In genomic region chr7:150721970-150722373, GRCh38 we compare ENCODE assay signal across 20 cellular contexts. TPM values are rescaled to one million over a fixed set of nuclear protein-coding genes. Genes with fewer than 3 reads are reported as not detected.
DNase-seq lines count a peak whose midpoint lies in the region; ATAC-seq, FAIRE-seq and TF ChIP-seq lines count a peak whose summit lies in the region.
"Had no signal": no experiment of that assay in that cellular context is flagged by ENCODE, and none has a peak within 500 bp of the region (broad histone marks: within the 10 kb centered on the region; RNA-seq: fewer than 3 reads in every experiment).

No MANE protein-coding gene starts in this region.

- TF ChIP-seq CTCF in body of pancreas (IDR thresholded peaks at IDR 0.05) (no peak), lung (IDR thresholded peaks at IDR 0.05; ENCODE audit: control extremely low read depth, extremely low read depth) (no peak), upper lobe of right lung (IDR thresholded peaks at IDR 0.05) (no peak)

- no peak for DNase-seq in activated naive CD4-positive, alpha-beta T cell treated with anti-CD3 and anti-CD28 coated beads, Interleukin-2, amount 50 U/mL, for 72 hours (ENCODE audit: low spot score in 2 of 2)
- DNase-seq in activated naive CD4-positive, alpha-beta T cell treated with Interleukin-2 at 50 U/mL for 16 hours: no peak
- DNase-seq in body of pancreas (no peak), lung (ENCODE audit: low spot score) (no peak), upper lobe of right lung (no peak), OCI-M1 (lab: John Stamatoyannopoulos, UW) (no peak), small intestine (no peak)
- DNase-seq: activated CD4-positive, alpha-beta memory T cell treated with anti-CD3 and anti-CD28 coated beads, Interleukin-2, amount 10 ng/mL, durations not matched to agents 7 days and 5 days; activated effector memory CD4-positive, alpha-beta T cell treated with Interleukin-2 at 50 U/mL for 16 hours; Caco-2; cortex of kidney; Kasumi-1; NCI-H69; PC-3; SK-N-SH; stimulated activated CD4-positive, alpha-beta T cell treated with anti-CD3 and anti-CD28 coated beads, Interleukin-15, amount 100 ng/mL, for 24 hours; stimulated activated naive CD4-positive, alpha-beta T cell had no signal

- H3K27ac ChIP-seq in body of pancreas (no peak overlapping the region), lung (ENCODE audit: low read depth in 1 of 2, low read length in 1 of 2) (peak overlapping the region; percentile 26 to 48), upper lobe of right lung (peak overlapping the region; percentile 42), small intestine (ENCODE audit: low read depth in 1 of 2, low read length in 1 of 2) (peak overlapping the region in 1 of 2 donors; percentile 24)
- H3K27ac ChIP-seq: epithelial cell of prostate had no signal

- peak overlapping the region; percentile 19 to 24 for H3K27ac Mint-ChIP-seq in activated naive CD4-positive, alpha-beta T cell treated with anti-CD3 and anti-CD28 coated beads, Interleukin-2, amount 50 U/mL, for 72 hours
- H3K27ac Mint-ChIP-seq: activated CD4-positive, alpha-beta memory T cell treated with anti-CD3 and anti-CD28 coated beads, Interleukin-2, amount 10 ng/mL, durations not matched to agents 7 days and 5 days had no signal

- 84 to 86% methylated on average over 11 of the region's 11 CpGs for WGBS in body of pancreas, 2 donors
- WGBS in lung, 2 donors: 76 to 92% methylated on average over 11 of the region's 11 CpGs
- 84 to 93% (median 92%) methylated on average over 11 of the region's 11 CpGs for WGBS in small intestine, 3 donors

- TF ChIP-seq POLR2A in body of pancreas (IDR thresholded peaks at IDR 0.05): no peak

- H3K9me3 ChIP-seq in body of pancreas (no peaks in the 10 kb centered on the region), lung (ENCODE audit: control insufficient read depth in 2 of 2, insufficient read depth in 1 of 2, low read length in 1 of 2) (peaks cover 0 to 5% of the 10 kb centered on the region in 2 donors), upper lobe of right lung (no peaks in the 10 kb centered on the region), small intestine (ENCODE audit: control insufficient read depth, low read depth) (no peaks in the 10 kb centered on the region)
- H3K9me3 ChIP-seq: Caco-2, SK-N-SH had no signal

- H3K36me3 ChIP-seq in body of pancreas (replicated peaks in 1 of 2; ENCODE audit: insufficient read depth in 1 of 2, low read depth in 2 of 2) (no peaks in the 10 kb centered on the region), lung (ENCODE audit: control insufficient read depth in 2 of 2, insufficient read depth in 2 of 2, low read length in 2 of 2) (peaks cover 0 to 15% of the 10 kb centered on the region in 2 donors), upper lobe of right lung (peaks cover 13% of the 10 kb centered on the region), small intestine (ENCODE audit: control insufficient read depth in 2 of 2, insufficient read depth in 2 of 2, low read length in 2 of 2) (no peaks in the 10 kb centered on the region)

- H3K4me3 ChIP-seq in body of pancreas (no peak overlapping the region), lung (no peak overlapping the region), upper lobe of right lung (no peak overlapping the region), small intestine (ENCODE audit: low read depth in 1 of 2, low read length in 2 of 2) (no peak overlapping the region)

- H3K4me1 ChIP-seq in body of pancreas (no peaks in the 10 kb centered on the region), lung (ENCODE audit: control insufficient read depth in 2 of 2, insufficient read depth in 2 of 2, low read length in 2 of 2) (peaks cover 2 to 4% of the 10 kb centered on the region in 2 donors), upper lobe of right lung (peaks cover 9% of the 10 kb centered on the region), small intestine (ENCODE audit: control insufficient read depth in 2 of 2, insufficient read depth in 1 of 2, low read depth in 1 of 2, low read length in 1 of 2) (no peaks in the 10 kb centered on the region)
- H3K4me1 ChIP-seq: Caco-2 had no signal

- intact Hi-C loops in body of pancreas (cut with DNase I) (no loop called here), upper lobe of right lung (cut with DNase I) (no loop called here)

- FAIRE-seq in small intestine (lab: Jason Lieb, UNC): no peak
- FAIRE-seq: frontal cortex had no signal

- H3K36me3 Mint-ChIP-seq in activated naive CD4-positive, alpha-beta T cell treated with anti-CD3 and anti-CD28 coated beads, Interleukin-2, amount 50 U/mL, for 72 hours: peaks cover 64 to 97% of the 10 kb centered on the region in 2 donors

- H3K9me3 Mint-ChIP-seq in activated naive CD4-positive, alpha-beta T cell treated with anti-CD3 and anti-CD28 coated beads, Interleukin-2, amount 50 U/mL, for 72 hours: peaks cover 8 to 20% of the 10 kb centered on the region in 2 donors

- H3K27me3 ChIP-seq in body of pancreas: no peaks in the 10 kb centered on the region
- no peaks in the 10 kb centered on the region for H3K27me3 ChIP-seq in lung (ENCODE audit: control insufficient read depth, insufficient read depth)
- no peaks in the 10 kb centered on the region for H3K27me3 ChIP-seq in upper lobe of right lung
- no peaks in the 10 kb centered on the region for H3K27me3 ChIP-seq in small intestine (ENCODE audit: control insufficient read depth in 2 of 2, insufficient read depth in 2 of 2, low read length in 2 of 2)

- ATAC-seq in activated naive CD4-positive, alpha-beta T cell treated with anti-CD3 and anti-CD28 coated beads, Interleukin-2, amount 50 U/mL, for 72 hours: no peak
- ATAC-seq in body of pancreas (peak; percentile 30), lung (ENCODE audit: insufficient read depth, low FRiP score) (no peak), upper lobe of right lung (no peak), HG03439 (IDR thresholded peaks at IDR 0.05; ENCODE audit: unreplicated experiment) (no peak)
- ATAC-seq: PC-3 had no signal

RNA-seq across cellular contexts. Expression of gene GIMAP1, which starts 5.6 kb away (rescaled TPM):
- total RNA-seq in activated naive CD4-positive, alpha-beta T cell treated with anti-CD3 and anti-CD28 coated beads, Interleukin-2, amount 50 U/mL, for 72 hours: 10 to 100 TPM in 1 of 2 donors, 1 to 10 TPM in 1; 3.1 to 10.7 TPM
- 1 to 10 TPM in 1 of 2 donors, under 1 TPM in 1; 0.99 to 3.9 TPM for total RNA-seq in body of pancreas
- total RNA-seq in lung: 1 to 10 TPM; 4.6 to 9.5 TPM
- polyA plus RNA-seq in lung: 10 to 100 TPM in 1 of 2 donors, 1 to 10 TPM in 1; 5.7 to 10.0 TPM
- total RNA-seq in upper lobe of right lung: 13.0 TPM
- polyA plus RNA-seq in small intestine: 1 to 10 TPM in 2 of 3 donors, under 1 TPM in 1; 0.89 to 7.5 (median 4.3) TPM
- total RNA-seq: Caco-2, PC-3 had no signal
- polyA plus RNA-seq: SK-N-SH had no signal

RNA-seq across cellular contexts. Expression of gene GIMAP5, which starts 15.2 kb away (rescaled TPM):
- 100 to 1,000 TPM in 1 of 2 donors, 10 to 100 TPM in 1; 73.1 to 115 TPM for total RNA-seq in activated naive CD4-positive, alpha-beta T cell treated with anti-CD3 and anti-CD28 coated beads, Interleukin-2, amount 50 U/mL, for 72 hours
- total RNA-seq in body of pancreas: 10 to 100 TPM in 1 of 2 donors, 1 to 10 TPM in 1; 5.3 to 11.9 TPM
- total RNA-seq in lung: 10 to 100 TPM; 24.8 to 27.3 TPM
- 10 to 100 TPM; 47.9 to 60.6 TPM for polyA plus RNA-seq in lung
- 41.8 TPM for total RNA-seq in upper lobe of right lung
- 10 to 100 TPM in 2 of 3 donors, 1 to 10 TPM in 1; 3.8 to 29.9 (median 23.0) TPM for polyA plus RNA-seq in small intestine
- total RNA-seq: Caco-2, PC-3 had no signal
- polyA plus RNA-seq: SK-N-SH had no signal

RNA-seq across cellular contexts. Expression of gene GIMAP2, which starts 36.5 kb away (rescaled TPM):
- 10 to 100 TPM; 47.8 to 56.5 TPM for total RNA-seq in activated naive CD4-positive, alpha-beta T cell treated with anti-CD3 and anti-CD28 coated beads, Interleukin-2, amount 50 U/mL, for 72 hours
- total RNA-seq in body of pancreas: 1 to 10 TPM in 1 of 2 donors, under 1 TPM in 1; 0.66 to 3.9 TPM
- total RNA-seq in lung: 10 to 100 TPM; 14.1 to 24.9 TPM
- polyA plus RNA-seq in lung: 10 to 100 TPM; 10.7 to 22.0 TPM
- 33.0 TPM for total RNA-seq in upper lobe of right lung
- polyA plus RNA-seq in small intestine: 10 to 100 TPM in 1 of 3 donors, 1 to 10 TPM in 2; 3.8 to 14.1 (median 9.5) TPM
- total RNA-seq: Caco-2, PC-3 had no signal

Comparison
In these comparisons a context has a peak if more than half of its experiments do, and no peak if none do; other contexts are left out.
1. H3K27ac ChIP-seq: peak in lung (2 of 2) and upper lobe of right lung (single experiment); none in body of pancreas (0 of 4).